In the genomic region with DNA sequence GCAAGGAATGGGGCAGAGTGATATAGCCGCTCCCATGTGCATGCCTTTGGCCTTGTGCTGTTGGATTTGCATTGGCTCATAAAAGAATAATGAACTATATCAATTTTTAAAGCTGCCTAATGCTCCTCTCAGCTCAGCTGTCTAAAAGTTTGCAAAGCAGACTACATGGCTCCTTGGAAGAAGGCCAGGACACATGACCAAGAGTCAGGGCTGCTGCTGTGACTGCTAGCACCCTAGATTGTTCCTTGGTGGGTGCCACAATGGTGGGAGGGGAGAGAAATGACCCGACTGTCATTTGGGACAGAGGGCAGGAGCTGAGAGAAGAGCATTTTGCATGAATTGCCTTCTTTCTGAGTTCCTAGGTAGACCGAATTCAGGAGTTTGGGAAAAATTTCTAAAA, we compare ENCODE assay signal across 17 cellular contexts.
DNase-seq lines count a peak whose midpoint lies in the region; ATAC-seq, FAIRE-seq and TF ChIP-seq lines count a peak whose summit lies in the region.
"Had no signal": no experiment of that assay in that cellular context is flagged by ENCODE, and none has a peak within 500 bp of the region (broad histone marks: within the 10 kb centered on the region; RNA-seq: fewer than 3 reads in every experiment).

No MANE protein-coding gene starts in this region.

- 4% methylated on average over 3 of the region's 3 CpGs for WGBS in K562 (ENCODE audit: insufficient coverage, low coverage, missing lambda C conversion rate)

- in situ Hi-C loops in K562 (cut with MboI): no loop called here

- ATAC-seq in DND-41 (ENCODE audit: insufficient read depth, low read depth) (no peak), K562 (no peak), GM18858 (IDR thresholded peaks at IDR 0.05; ENCODE audit: unreplicated experiment) (no peak)
- ATAC-seq: CD8-positive, alpha-beta T cell had no signal

- H3K4me1 ChIP-seq in DND-41 (ENCODE audit: insufficient read depth, low read length) (peaks cover 49% of the 10 kb centered on the region), OCI-LY3 (ENCODE audit: low read length) (peaks cover 84% of the 10 kb centered on the region), K562 (replicated peaks in 1 of 2; ENCODE audit: control insufficient read depth in 2 of 2, insufficient read depth in 2 of 2, low read length in 2 of 2) (no peaks in the 10 kb centered on the region; a peak in 1 of 5 replicates)
- H3K4me1 ChIP-seq: A549, Caco-2, HAP-1 had no signal

- no peak for TF ChIP-seq EP300 in K562 (IDR thresholded peaks at IDR 0.05; ENCODE audit: low read length)

- H4K20me1 ChIP-seq in DND-41 (ENCODE audit: insufficient read depth, low read length) (no peaks in the 10 kb centered on the region), OCI-LY3 (ENCODE audit: insufficient read depth, low read length) (no peaks in the 10 kb centered on the region), K562 (replicated peaks; ENCODE audit: control insufficient read depth, insufficient read depth, low read length) (no peaks in the 10 kb centered on the region)
- H4K20me1 ChIP-seq: BLaER1 had no signal

- TF ChIP-seq CTCF in DND-41 (IDR thresholded peaks at IDR 0.05; ENCODE audit: borderline replicate concordance, extremely low read depth, low read length, poor library complexity, severe bottlenecking): no peak
- TF ChIP-seq CTCF in OCI-LY3 (IDR thresholded peaks at IDR 0.05; ENCODE audit: low read depth, low read length): no peak
- TF ChIP-seq CTCF in K562 (IDR thresholded peaks at IDR 0.05 in 2 of 3, conservative IDR thresholded peaks at IDR 0.05 in 1 of 3; ENCODE audit: insufficient read depth in 2 of 3, low read depth in 1 of 3, low read length in 3 of 3): no peak

- H2AFZ ChIP-seq in DND-41 (ENCODE audit: low read depth, low read length): peak overlapping the region; percentile 40; the same call in 1 of the 2 replicates
- H2AFZ ChIP-seq in OCI-LY3 (ENCODE audit: low read depth, low read length): no peak overlapping the region
- H2AFZ ChIP-seq in K562 (ENCODE audit: low read depth, low read length): no peak overlapping the region
- H2AFZ ChIP-seq: GM23338 had no signal

- H3K9me3 ChIP-seq in DND-41 (ENCODE audit: insufficient read depth, low read length, severe bottlenecking) (no peaks in the 10 kb centered on the region), OCI-LY3 (ENCODE audit: insufficient read depth, low read length) (no peaks in the 10 kb centered on the region), K562 (replicated peaks; ENCODE audit: control insufficient read depth, insufficient read depth, low read depth, low read length) (no peaks in the 10 kb centered on the region)
- H3K9me3 ChIP-seq: A549, Caco-2, HAP-1 had no signal

- TF ChIP-seq POLR2A in K562 (conservative IDR thresholded peaks at IDR 0.05): no peak

- FAIRE-seq in K562 (lab: Jason Lieb, UNC): no peak
- FAIRE-seq: A549, H54 had no signal

- H3K9ac ChIP-seq in DND-41 (ENCODE audit: low read depth, low read length): no peak overlapping the region; the same call in 1 of the 2 replicates
- no peak overlapping the region for H3K9ac ChIP-seq in OCI-LY3 (ENCODE audit: low read length)
- H3K9ac ChIP-seq in K562 (ENCODE audit: insufficient read depth in 1 of 2, low read depth in 2 of 2, low read length in 2 of 2): no peak overlapping the region
- H3K9ac ChIP-seq: BLaER1 had no signal

- H3K79me2 ChIP-seq in DND-41 (ENCODE audit: insufficient read depth, low read length) (no peaks in the 10 kb centered on the region), OCI-LY3 (ENCODE audit: low read length) (no peaks in the 10 kb centered on the region), K562 (ENCODE audit: control insufficient read depth, insufficient read depth, low read length) (no peaks in the 10 kb centered on the region)

- H3K4me3 ChIP-seq in DND-41 (ENCODE audit: low read depth in 1 of 2, low read length in 2 of 2): no peak overlapping the region
- no peak overlapping the region for H3K4me3 ChIP-seq in OCI-LY3 (ENCODE audit: low read length)
- H3K4me3 ChIP-seq in K562: no peak overlapping the region
- H3K4me3 ChIP-seq: A549, BLaER1, GM23338, HAP-1 had no signal

- H3K36me3 ChIP-seq in DND-41 (ENCODE audit: insufficient read depth, low read length) (no peaks in the 10 kb centered on the region), OCI-LY3 (replicated peaks; ENCODE audit: low read depth, low read length) (no peaks in the 10 kb centered on the region), K562 (ENCODE audit: control insufficient read depth, insufficient read depth, low read length) (no peaks in the 10 kb centered on the region)
- H3K36me3 ChIP-seq: BLaER1, HAP-1 had no signal

- POLR2A ChIA-PET in K562 (lab: Yijun Ruan, JAX): no interaction called here

- H3K9me1 ChIP-seq in K562 (ENCODE audit: control insufficient read depth, insufficient read depth, low read length): no peaks in the 10 kb centered on the region

- DNase-seq in DND-41 (no peak), K562 (ENCODE audit: extremely low read depth in 1 of 4, low spot score in 3 of 4) (no peak), NCI-H2227 (lab: John Stamatoyannopoulos, UW; ENCODE audit: unreplicated experiment) (no peak), Ammon's horn (ENCODE audit: low spot score) (no peak)
- DNase-seq: 8988T; CD8-positive, alpha-beta T cell; DMS153; HFFc6 had no signal

- BruUV-seq in K562 (replicated peaks; lab: Mats Ljungman, UMichigan): no TSS peak

- CTCF ChIA-PET in K562 (lab: Yijun Ruan, JAX; ENCODE audit: low intra/inter-chr PET ratio): no interaction called here

- H3K4me2 ChIP-seq in DND-41 (ENCODE audit: insufficient read depth, low read length) (no peak overlapping the region), OCI-LY3 (ENCODE audit: low read length) (peak overlapping the region; percentile 79), K562 (ENCODE audit: insufficient read depth, low read length) (no peak overlapping the region)
- H3K4me2 ChIP-seq: A549, GM23338 had no signal

- H3K27me3 ChIP-seq in DND-41 (ENCODE audit: insufficient read depth, low read length, poor library complexity) (no peaks in the 10 kb centered on the region), OCI-LY3 (ENCODE audit: low read depth, low read length) (no peaks in the 10 kb centered on the region), K562 (ENCODE audit: control insufficient read depth in 2 of 2, insufficient read depth in 2 of 2, low read length in 2 of 2) (no peaks in the 10 kb centered on the region)
- H3K27me3 ChIP-seq: BLaER1 had no signal

- TF ChIP-seq RAD21 in K562 (CRISPR knock-in tag; conservative IDR thresholded peaks at IDR 0.05 in 1 of 2, IDR thresholded peaks at IDR 0.05 in 1 of 2): no peak

- intact Hi-C loops in K562 (cut with micrococcal nuclease): loop anchor here (5.0 to 10.0 kb wide), 2 partner anchors 152 to 224 kb away; no protein-coding TSS in a partner anchor

- H3K27ac ChIP-seq in DND-41 (ENCODE audit: low read length) (peak overlapping the region; percentile 63), OCI-LY3 (ENCODE audit: low read length) (no peak overlapping the region), K562 (ENCODE audit: extremely low read depth, low read depth, low read length) (no peak overlapping the region)
- H3K27ac ChIP-seq: A549, BLaER1, C4-2B had no signal

TF ChIP-seq in K562, 482 proteins besides CTCF, POLR2A, EP300 and RAD21:
- TF ChIP-seq GABPB2 (CRISPR knock-in tag; conservative IDR thresholded peaks at IDR 0.05) (no peak), ZNF12 (CRISPR knock-in tag; IDR thresholded peaks at IDR 0.05) (peak; percentile 94)
